ENCODE assay signal across 8 cellular contexts in the genomic region with DNA sequence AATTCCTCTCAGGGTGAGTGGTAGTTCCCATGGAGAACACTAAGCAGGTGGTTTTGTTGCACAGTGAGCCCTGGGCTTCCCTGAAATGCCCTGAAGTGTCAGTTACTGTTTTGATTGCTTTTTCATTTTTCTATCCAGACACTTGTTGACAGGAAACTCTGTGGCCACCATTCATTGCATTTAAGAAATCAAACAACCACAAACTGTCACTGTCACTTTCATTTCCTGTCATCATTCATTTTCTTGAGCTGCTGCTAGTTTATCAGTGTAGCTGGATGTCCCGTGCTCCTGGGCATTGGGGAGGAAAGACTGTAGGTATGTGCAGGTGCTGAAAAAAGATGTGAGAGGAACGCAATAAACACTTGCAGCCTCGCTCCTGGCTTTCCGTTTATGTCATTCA.
DNase-seq lines count a peak whose midpoint lies in the region; ATAC-seq, FAIRE-seq and TF ChIP-seq lines count a peak whose summit lies in the region.

No MANE protein-coding gene starts in this region.

- H3K36me3 ChIP-seq in mesendoderm (ENCODE audit: control insufficient read depth, insufficient read depth, low read length), result no peaks in the 10 kb centered on the region

- H3K4me1 Mint-ChIP-seq in T-cell, result peaks cover 16 to 17% (median 16%) of the 10 kb centered on the region in 3 donors

- FAIRE-seq in H54 (lab: Jason Lieb, UNC), result no peak

- peak; percentile 3 for DNase-seq in GM10248 (ENCODE audit: extremely low spot score)
- DNase-seq in T-cell, result peak in 5 of 34 experiments; percentile 0 to 8 (median 1)
- no peak for DNase-seq in mesendoderm
- DNase-seq in NCI-H69 (lab: John Stamatoyannopoulos, UW), result no peak
- DNase-seq in H54 (ENCODE audit: insufficient read length, low spot score), result no peak
- no peak for DNase-seq in iPS-NIHi11 (ENCODE audit: low spot score)

- no peak overlapping the region for H3K56ac ChIP-seq in mesendoderm (ENCODE audit: low read length)

- no peak overlapping the region for H2BK15ac ChIP-seq in mesendoderm (replicated peaks; ENCODE audit: low read depth)

- POLR2A ChIA-PET in GM10248 (lab: Yijun Ruan, JAX) (no interaction called here), T-cell (lab: Charles Lee) (no interaction called here)

- no peak overlapping the region for H3K27ac ChIP-seq in mesendoderm (ENCODE audit: low read depth, low read length)

- no peaks in the 10 kb centered on the region for H3K27me3 ChIP-seq in mesendoderm (ENCODE audit: insufficient read depth, low read length, poor library complexity)

- no peaks in the 10 kb centered on the region for H3K4me1 ChIP-seq in mesendoderm (ENCODE audit: control insufficient read depth, low read depth, low read length)

- H3K18ac ChIP-seq in mesendoderm (ENCODE audit: low read length), result no peak overlapping the region

- no peak overlapping the region for H3K4me3 ChIP-seq in mesendoderm (ENCODE audit: low read length)

- H3K4ac ChIP-seq in mesendoderm (ENCODE audit: low read depth, low read length), result no peak overlapping the region

- no peak overlapping the region for H2AK5ac ChIP-seq in mesendoderm (ENCODE audit: low read length)

- no peaks in the 10 kb centered on the region for H3K36me3 Mint-ChIP-seq in T-cell

- H4K8ac ChIP-seq in mesendoderm (ENCODE audit: low read depth, low read length), result no peak overlapping the region

- no peak overlapping the region for H2BK5ac ChIP-seq in mesendoderm (ENCODE audit: low read length)

- no peak for TF ChIP-seq POLR2A in H54 (IDR thresholded peaks at IDR 0.05; ENCODE audit: low read depth, low read length)

- H2BK120ac ChIP-seq in mesendoderm (ENCODE audit: low read depth, low read length), result no peak overlapping the region

- H3K27me3 Mint-ChIP-seq in T-cell, result peaks cover 0 to 6% of the 10 kb centered on the region in 2 donors

- no CpG with 5 or more reads among the region's 4 CpGs for whole genome bisulfite sequencing in mesendoderm (ENCODE audit: extremely low coverage, insufficient coverage, low lambda C conversion rate)

- no peak overlapping the region for H3K4me2 ChIP-seq in mesendoderm (ENCODE audit: low read length)

- H4K5ac ChIP-seq in mesendoderm (ENCODE audit: low read length), result no peak overlapping the region

- peak overlapping the region in 1 of 3 donors; percentile 3 for H3K4me3 Mint-ChIP-seq in T-cell

- no peak overlapping the region for H3K27ac Mint-ChIP-seq in T-cell

- peak; percentile 90 for ATAC-seq in GM19467 (IDR thresholded peaks at IDR 0.05; ENCODE audit: unreplicated experiment)
- ATAC-seq in HG03378 (IDR thresholded peaks at IDR 0.05; ENCODE audit: unreplicated experiment), result peak; percentile 97
- ATAC-seq in T-cell (replicated peaks in 1 of 4), result peak; percentile 44 to 75 (median 48)

- CTCF ChIA-PET in GM10248 (lab: Yijun Ruan, JAX), result interaction anchor here (1.1 kb wide), 1 partner anchor 8 kb away, joined by 10 read pairs; no protein-coding TSS in a partner anchor
- CTCF ChIA-PET in T-cell (lab: Charles Lee), result no interaction called here

- no peak for TF ChIP-seq CTCF in GM10248 (IDR thresholded peaks at IDR 0.05; ENCODE audit: control extremely low read depth, extremely low read depth, low read depth, missing control alignments)

- H3K23ac ChIP-seq in mesendoderm (ENCODE audit: low read length), result no peak overlapping the region

- no peaks in the 10 kb centered on the region for H3K79me1 ChIP-seq in mesendoderm (ENCODE audit: low read length)

- H3K9me3 Mint-ChIP-seq in T-cell, result peaks cover 0 to 12% (median 0%) of the 10 kb centered on the region in 3 donors

- no peaks in the 10 kb centered on the region for H3K79me2 ChIP-seq in mesendoderm (ENCODE audit: control insufficient read depth, insufficient read depth, low read length)

- H3K9ac ChIP-seq in mesendoderm (ENCODE audit: low read length), result no peak overlapping the region
